ENCODE assay signal across 16 cellular contexts in genomic region chr3:72427575-72427974, GRCh38. TPM values are rescaled to one million over a fixed set of nuclear protein-coding genes. Genes with fewer than 3 reads are reported as not detected.
DNase-seq lines count a peak whose midpoint lies in the region; ATAC-seq lines count a peak whose summit lies in the region.
"Had no signal": no experiment of that assay in that cellular context is flagged by ENCODE, and none has a peak within 500 bp of the region (broad histone marks: within the 10 kb centered on the region; RNA-seq: fewer than 3 reads in every experiment).

No MANE protein-coding gene starts in this region.

- CTCF ChIA-PET in CD4-positive, alpha-beta memory T cell (lab: Charles Lee; ENCODE audit: partially characterized antibody): interaction anchor here (0.6 kb wide), 1 partner anchor 27 kb away, joined by 3 read pairs; no protein-coding TSS in a partner anchor
- CTCF ChIA-PET in naive thymus-derived CD4-positive, alpha-beta T cell (lab: Charles Lee): interaction anchor here (0.6 to 0.7 kb wide), 2 partner anchors 14 to 1422 kb away, joined by 3 to 4 read pairs; no protein-coding TSS in a partner anchor

- H3K4me3 Mint-ChIP-seq in CD4-positive, alpha-beta memory T cell: peak overlapping the region; percentile 59 to 87 (median 80)
- peak overlapping the region; percentile 64 for H3K4me3 Mint-ChIP-seq in activated T-helper 17 cell treated with anti-CD3 and anti-CD28 coated beads, Interleukin-2, amount 50 U/mL, for 72 hours
- peak overlapping the region in 7 of 10 donors; percentile 43 to 63 (median 54) for H3K4me3 Mint-ChIP-seq in naive thymus-derived CD4-positive, alpha-beta T cell
- H3K4me3 Mint-ChIP-seq: nephron had no signal

- H3K27me3 Mint-ChIP-seq in CD4-positive, alpha-beta memory T cell: no peaks in the 10 kb centered on the region
- H3K27me3 Mint-ChIP-seq in activated T-helper 17 cell treated with anti-CD3 and anti-CD28 coated beads, Interleukin-2, amount 50 U/mL, for 72 hours: no peaks in the 10 kb centered on the region
- no peaks in the 10 kb centered on the region for H3K27me3 Mint-ChIP-seq in naive thymus-derived CD4-positive, alpha-beta T cell

- peak overlapping the region in 5 of 7 donors; percentile 5 to 87 (median 63) for H3K27ac Mint-ChIP-seq in CD4-positive, alpha-beta memory T cell
- peak overlapping the region; percentile 92 for H3K27ac Mint-ChIP-seq in activated T-helper 17 cell treated with anti-CD3 and anti-CD28 coated beads, Interleukin-2, amount 50 U/mL, for 72 hours
- H3K27ac Mint-ChIP-seq in naive thymus-derived CD4-positive, alpha-beta T cell: peak overlapping the region in 7 of 9 donors; percentile 6 to 76 (median 41)
- H3K27ac Mint-ChIP-seq: nephron had no signal

- H3K4me3 ChIP-seq in CD4-positive, alpha-beta memory T cell (ENCODE audit: low read length in 2 of 2): no peak overlapping the region
- no peak overlapping the region for H3K4me3 ChIP-seq in naive thymus-derived CD4-positive, alpha-beta T cell (ENCODE audit: low read length)
- H3K4me3 ChIP-seq: right lobe of liver, SK-N-MC had no signal

- H3K9me3 Mint-ChIP-seq in CD4-positive, alpha-beta memory T cell: peaks cover 0 to 5% (median 2%) of the 10 kb centered on the region in 8 donors
- H3K9me3 Mint-ChIP-seq in activated T-helper 17 cell treated with anti-CD3 and anti-CD28 coated beads, Interleukin-2, amount 50 U/mL, for 72 hours: no peaks in the 10 kb centered on the region
- H3K9me3 Mint-ChIP-seq in naive thymus-derived CD4-positive, alpha-beta T cell: peaks cover 0 to 21% (median 2%) of the 10 kb centered on the region in 11 donors

- H3K4me1 ChIP-seq in CD4-positive, alpha-beta memory T cell (ENCODE audit: insufficient read depth, low read length): peaks cover 63% of the 10 kb centered on the region
- H3K4me1 ChIP-seq in naive thymus-derived CD4-positive, alpha-beta T cell (ENCODE audit: control insufficient read depth in 2 of 2, insufficient read depth in 2 of 2, low read length in 2 of 2): peaks cover 8 to 21% of the 10 kb centered on the region in 2 donors

- H3K27me3 ChIP-seq in CD4-positive, alpha-beta memory T cell (ENCODE audit: insufficient read depth, low read length): no peaks in the 10 kb centered on the region
- H3K27me3 ChIP-seq in naive thymus-derived CD4-positive, alpha-beta T cell (ENCODE audit: control insufficient read depth in 2 of 2, insufficient read depth in 2 of 2, low read length in 2 of 2): no peaks in the 10 kb centered on the region
- H3K27me3 ChIP-seq: right lobe of liver had no signal

- H3K36me3 ChIP-seq in CD4-positive, alpha-beta memory T cell (ENCODE audit: insufficient read depth, low read length): no peaks in the 10 kb centered on the region
- H3K36me3 ChIP-seq in naive thymus-derived CD4-positive, alpha-beta T cell (ENCODE audit: control insufficient read depth in 2 of 3, insufficient read depth in 3 of 3, low read length in 3 of 3): no peaks in the 10 kb centered on the region
- H3K36me3 ChIP-seq: right lobe of liver had no signal

- ATAC-seq in GM21529 (IDR thresholded peaks at IDR 0.05; ENCODE audit: unreplicated experiment) (peak; percentile 27), HG03442 (IDR thresholded peaks at IDR 0.05; ENCODE audit: unreplicated experiment) (no peak), GM21619 (IDR thresholded peaks at IDR 0.05; ENCODE audit: unreplicated experiment) (no peak)
- peak; percentile 71 for ATAC-seq in activated T-helper 17 cell treated with anti-CD3 and anti-CD28 coated beads, Interleukin-2, amount 50 U/mL, for 72 hours (replicated peaks)
- ATAC-seq in naive thymus-derived CD4-positive, alpha-beta T cell: peak; percentile 42
- ATAC-seq: right lobe of liver had no signal

- no peaks in the 10 kb centered on the region for H3K9me3 ChIP-seq in CD4-positive, alpha-beta memory T cell (ENCODE audit: control insufficient read depth in 1 of 2, low read length in 2 of 2)
- H3K9me3 ChIP-seq in naive thymus-derived CD4-positive, alpha-beta T cell (ENCODE audit: control insufficient read depth in 2 of 3, low read length in 3 of 3): no peaks in the 10 kb centered on the region
- H3K9me3 ChIP-seq: right lobe of liver had no signal

- POLR2A ChIA-PET in CD4-positive, alpha-beta memory T cell (lab: Charles Lee; ENCODE audit: partially characterized antibody): interaction anchor here (0.9 to 1.2 kb wide), 3 partner anchors 13 to 311 kb away, joined by 3 read pairs; partner anchors contain the start of gene RYBP
- POLR2A ChIA-PET in naive thymus-derived CD4-positive, alpha-beta T cell (lab: Charles Lee): no interaction called here

- DNase-seq in CD4-positive, alpha-beta memory T cell: peak in 1 of 5 donors; percentile 18
- DNase-seq in naive thymus-derived CD4-positive, alpha-beta T cell: no peak
- DNase-seq in DMS153 (lab: John Stamatoyannopoulos, UW) (no peak), AG20443 (ENCODE audit: low spot score) (no peak)
- DNase-seq: glutamatergic neuron; NCI-H1048; right lobe of liver; stimulated activated CD4-positive, alpha-beta T cell treated with anti-CD3 and anti-CD28 coated beads, Interleukin-4, amount 100 ng/mL, for 24 hours; stimulated activated naive CD4-positive, alpha-beta T cell treated with Interleukin-2 at 50 U/mL for 16 hours had no signal

- H3K4me1 Mint-ChIP-seq in CD4-positive, alpha-beta memory T cell: peaks cover 48 to 92% (median 64%) of the 10 kb centered on the region in 4 donors
- H3K4me1 Mint-ChIP-seq in activated T-helper 17 cell treated with anti-CD3 and anti-CD28 coated beads, Interleukin-2, amount 50 U/mL, for 72 hours: peaks cover 39% of the 10 kb centered on the region
- peaks cover 58 to 89% (median 83%) of the 10 kb centered on the region in 7 donors for H3K4me1 Mint-ChIP-seq in naive thymus-derived CD4-positive, alpha-beta T cell

- intact Hi-C loops in CD4-positive, alpha-beta memory T cell (cut with micrococcal nuclease): loop anchor here (1.0 kb wide), 1 partner anchor 9 kb away; no protein-coding TSS in a partner anchor
- intact Hi-C loops in naive thymus-derived CD4-positive, alpha-beta T cell (cut with micrococcal nuclease): loop anchor here (2.0 to 5.0 kb wide), 2 partner anchors 17 to 45 kb away; no protein-coding TSS in a partner anchor

- peaks cover 11 to 12% of the 10 kb centered on the region in 2 donors for H3K36me3 Mint-ChIP-seq in CD4-positive, alpha-beta memory T cell
- H3K36me3 Mint-ChIP-seq in activated T-helper 17 cell treated with anti-CD3 and anti-CD28 coated beads, Interleukin-2, amount 50 U/mL, for 72 hours (ENCODE audit: low read depth): peaks cover 62% of the 10 kb centered on the region
- H3K36me3 Mint-ChIP-seq in naive thymus-derived CD4-positive, alpha-beta T cell: peaks cover 0 to 34% (median 19%) of the 10 kb centered on the region in 5 donors

- H3K27ac ChIP-seq in CD4-positive, alpha-beta memory T cell (ENCODE audit: low read depth, low read length): no peak overlapping the region
- H3K27ac ChIP-seq in naive thymus-derived CD4-positive, alpha-beta T cell (ENCODE audit: low read depth, low read length): no peak overlapping the region
- H3K27ac ChIP-seq: epithelial cell of prostate, right lobe of liver, SK-N-MC had no signal

RNA-seq across cellular contexts. Expression of gene RYBP, which starts 18.8 kb away (rescaled TPM):
- total RNA-seq in CD4-positive, alpha-beta memory T cell: 10 to 100 TPM; 12.8 to 14.2 TPM
- polyA plus RNA-seq in CD4-positive, alpha-beta memory T cell: 1 to 10 TPM in 1 of 2 donors, under 1 TPM in 1; 1.00 to 1.8 TPM
- total RNA-seq in activated T-helper 17 cell treated with anti-CD3 and anti-CD28 coated beads, Interleukin-2, amount 50 U/mL, for 72 hours: 10 to 100 TPM; 24.1 to 41.3 TPM
- total RNA-seq in naive thymus-derived CD4-positive, alpha-beta T cell: 10 to 100 TPM in 3 of 5 experiments, 1 to 10 TPM in 2; 9.2 to 20.4 (median 16.4) TPM
- 1 to 10 TPM; 1.6 to 2.4 TPM for polyA plus RNA-seq in naive thymus-derived CD4-positive, alpha-beta T cell

Comparison
In these comparisons a context has a peak if more than half of its experiments do, and no peak if none do; other contexts are left out.
1. H3K27ac Mint-ChIP-seq: peak in every context shown above with its lines; median percentile 92 in activated T-helper 17 cell treated with anti-CD3 and anti-CD28 coated beads, Interleukin-2, amount 50 U/mL, for 72 hours; 63 in CD4-positive, alpha-beta memory T cell; 41 in naive thymus-derived CD4-positive, alpha-beta T cell.
2. ATAC-seq: peak in GM21529 (single experiment), activated T-helper 17 cell treated with anti-CD3 and anti-CD28 coated beads, Interleukin-2, amount 50 U/mL, for 72 hours (single experiment) and naive thymus-derived CD4-positive, alpha-beta T cell (single experiment); none in HG03442 (single experiment) and GM21619 (single experiment).
3. Peak in every context shown above with its lines, with median percentiles within 50 percentile points of each other: H3K4me3 Mint-ChIP-seq.